25 cellular contexts compared by ENCODE assay signal in genomic region chr6:75438186-75438880, GRCh38. TPM values are rescaled to one million over a fixed set of nuclear protein-coding genes. Genes with fewer than 3 reads are reported as not detected.
DNase-seq lines count a peak whose midpoint lies in the region; ATAC-seq, FAIRE-seq and TF ChIP-seq lines count a peak whose summit lies in the region.
"Had no signal": no experiment of that assay in that cellular context is flagged by ENCODE, and none has a peak within 500 bp of the region (broad histone marks: within the 10 kb centered on the region; RNA-seq: fewer than 3 reads in every experiment).

No MANE protein-coding gene starts in this region.

- H3K36me3 Mint-ChIP-seq in effector memory CD8-positive, alpha-beta T cell (ENCODE audit: insufficient read depth), result no peaks in the 10 kb centered on the region
- H3K36me3 Mint-ChIP-seq: naive thymus-derived CD8-positive, alpha-beta T cell had no signal

- H2AFZ ChIP-seq in mesenchymal stem cell (ENCODE audit: low read depth, low read length), result no peak overlapping the region

- DNase-seq in NCI-H82 (lab: John Stamatoyannopoulos, UW) (peak; percentile 59), colonic mucosa (no peak), mesenchymal stem cell (no peak), H54 (ENCODE audit: insufficient read length, low spot score) (no peak), NCI-H69 (lab: John Stamatoyannopoulos, UW) (no peak)
- DNase-seq in effector memory CD8-positive, alpha-beta T cell, result no peak
- no peak for DNase-seq in stimulated activated CD4-positive, alpha-beta T cell treated with anti-CD3 and anti-CD28 coated beads, Interleukin-4, amount 100 ng/mL, for 4 hours
- DNase-seq: activated CD4-positive, alpha-beta T cell treated with anti-CD3 and anti-CD28 coated beads, Interleukin-2, amount 10 ng/mL, durations not matched to agents 7 days and 5 days; activated CD8-positive, alpha-beta memory T cell treated with anti-CD3 and anti-CD28 coated beads, Interleukin-2, amount 50 U/mL, for 48 hours; activated effector memory CD4-positive, alpha-beta T cell treated with anti-CD3 and anti-CD28 coated beads, Interleukin-2, amount 50 U/mL, for 16 hours; DMS79; hippocampal formation; MG63; naive thymus-derived CD8-positive, alpha-beta T cell; NCI-H1436 treated with DMSO at 0.1 percent for 48 hours; NCI-H748 treated with DMSO at 0.1 percent for 48 hours; SIG-M5; spleen had no signal

- TF ChIP-seq CTCF in colonic mucosa (IDR thresholded peaks at IDR 0.05), result no peak

- H3K23ac ChIP-seq in mesenchymal stem cell (ENCODE audit: low read length in 2 of 2), result no peak overlapping the region

- no peaks in the 10 kb centered on the region for H3K4me1 Mint-ChIP-seq in effector memory CD8-positive, alpha-beta T cell (ENCODE audit: low read depth in 2 of 2)
- H3K4me1 Mint-ChIP-seq: activated CD4-positive, alpha-beta T cell treated with anti-CD3 and anti-CD28 coated beads, Interleukin-2, amount 10 ng/mL, durations not matched to agents 7 days and 5 days; GM23338; naive thymus-derived CD8-positive, alpha-beta T cell had no signal

- H2BK12ac ChIP-seq in mesenchymal stem cell (ENCODE audit: low read length in 2 of 2), result no peak overlapping the region

- intact Hi-C loops in colonic mucosa (cut with DNase I), result no loop called here

- no peak overlapping the region for H3K4me3 ChIP-seq in colonic mucosa
- no peak overlapping the region for H3K4me3 ChIP-seq in mesenchymal stem cell (ENCODE audit: insufficient read depth in 1 of 2, low read depth in 1 of 2, low read length in 2 of 2)
- no peak overlapping the region for H3K4me3 ChIP-seq in stomach smooth muscle (ENCODE audit: low read length in 2 of 2)
- H3K4me3 ChIP-seq: GM23338, MG63, spleen had no signal

- H3K27me3 ChIP-seq in colonic mucosa (no peaks in the 10 kb centered on the region), mesenchymal stem cell (ENCODE audit: control insufficient read depth in 1 of 2, insufficient read depth in 1 of 2, low read length in 2 of 2) (no peaks in the 10 kb centered on the region), stomach smooth muscle (ENCODE audit: control insufficient read depth in 1 of 2, insufficient read depth in 2 of 2, low read length in 2 of 2) (no peaks in the 10 kb centered on the region)
- H3K27me3 ChIP-seq: MG63, spleen had no signal

- H2BK120ac ChIP-seq in mesenchymal stem cell (ENCODE audit: low read depth, low read length), result no peak overlapping the region

- H3K36me3 ChIP-seq in colonic mucosa (no peaks in the 10 kb centered on the region), mesenchymal stem cell (ENCODE audit: control insufficient read depth in 1 of 2, insufficient read depth in 2 of 2, low read depth in 1 of 2, low read length in 2 of 2) (no peaks in the 10 kb centered on the region), stomach smooth muscle (ENCODE audit: control insufficient read depth in 2 of 2, insufficient read depth in 2 of 2, low read length in 2 of 2) (no peaks in the 10 kb centered on the region)
- H3K36me3 ChIP-seq: MG63, spleen had no signal

- no peak overlapping the region for H3K4ac ChIP-seq in mesenchymal stem cell (ENCODE audit: low read depth in 1 of 2, low read length in 2 of 2)

- no peaks in the 10 kb centered on the region for H3K4me1 ChIP-seq in colonic mucosa
- peaks cover 2% of the 10 kb centered on the region for H3K4me1 ChIP-seq in mesenchymal stem cell (ENCODE audit: control insufficient read depth, insufficient read depth, low read depth, low read length)
- H3K4me1 ChIP-seq in stomach smooth muscle (ENCODE audit: control insufficient read depth, insufficient read depth, low read length), result peaks cover 12% of the 10 kb centered on the region
- H3K4me1 ChIP-seq: spleen had no signal

- H4K91ac ChIP-seq in mesenchymal stem cell (ENCODE audit: low read length), result no peak overlapping the region

- H3K27ac Mint-ChIP-seq in effector memory CD8-positive, alpha-beta T cell, result no peak overlapping the region
- H3K27ac Mint-ChIP-seq: activated CD4-positive, alpha-beta T cell treated with anti-CD3 and anti-CD28 coated beads, Interleukin-2, amount 10 ng/mL, durations not matched to agents 7 days and 5 days; GM23338; naive thymus-derived CD8-positive, alpha-beta T cell had no signal

- no peak overlapping the region for H2AK5ac ChIP-seq in mesenchymal stem cell (ENCODE audit: low read length, severe bottlenecking)

- no peak overlapping the region for H3K4me3 Mint-ChIP-seq in effector memory CD8-positive, alpha-beta T cell
- H3K4me3 Mint-ChIP-seq: activated CD4-positive, alpha-beta T cell treated with anti-CD3 and anti-CD28 coated beads, Interleukin-2, amount 10 ng/mL, durations not matched to agents 7 days and 5 days; GM23338; naive thymus-derived CD8-positive, alpha-beta T cell had no signal

- H4K8ac ChIP-seq in mesenchymal stem cell (ENCODE audit: low read length), result no peak overlapping the region

- H3K9ac ChIP-seq in colonic mucosa (ENCODE audit: low read depth in 2 of 2, low read length in 2 of 2) (no peak overlapping the region), mesenchymal stem cell (ENCODE audit: low read length) (peak overlapping the region; percentile 70), stomach smooth muscle (ENCODE audit: low read length in 2 of 2) (peak overlapping the region in 1 of 2 donors; percentile 31)

- no peaks in the 10 kb centered on the region for H3K9me3 ChIP-seq in colonic mucosa
- no peaks in the 10 kb centered on the region for H3K9me3 ChIP-seq in mesenchymal stem cell (ENCODE audit: control insufficient read depth, low read length)
- no peaks in the 10 kb centered on the region for H3K9me3 ChIP-seq in stomach smooth muscle (ENCODE audit: control insufficient read depth in 2 of 2, low read length in 2 of 2)
- H3K9me3 ChIP-seq: MG63, spleen had no signal

- ATAC-seq in effector memory CD8-positive, alpha-beta T cell (replicated peaks), result no peak
- ATAC-seq: esophagus mucosa; GM23338; naive thymus-derived CD8-positive, alpha-beta T cell had no signal

- peak overlapping the region; percentile 7 for H3K27ac ChIP-seq in colonic mucosa
- peak overlapping the region; percentile 66 for H3K27ac ChIP-seq in mesenchymal stem cell (ENCODE audit: low read length, poor library complexity, severe bottlenecking)
- H3K27ac ChIP-seq in stomach smooth muscle (ENCODE audit: low read length), result peak overlapping the region; percentile 50
- H3K27ac ChIP-seq: spleen had no signal

- H3K18ac ChIP-seq in mesenchymal stem cell (ENCODE audit: low read depth in 1 of 2, low read length in 2 of 2), result no peak overlapping the region

- H2BK5ac ChIP-seq in mesenchymal stem cell (ENCODE audit: low read depth, low read length, poor library complexity, severe bottlenecking), result no peak overlapping the region

- no peaks in the 10 kb centered on the region for H3K9me3 Mint-ChIP-seq in effector memory CD8-positive, alpha-beta T cell
- H3K9me3 Mint-ChIP-seq: activated CD4-positive, alpha-beta T cell treated with anti-CD3 and anti-CD28 coated beads, Interleukin-2, amount 10 ng/mL, durations not matched to agents 7 days and 5 days had no signal

- H3K27me3 Mint-ChIP-seq in effector memory CD8-positive, alpha-beta T cell, result peaks cover 14 to 19% of the 10 kb centered on the region in 2 donors

- H3K79me1 ChIP-seq in mesenchymal stem cell (replicated peaks; ENCODE audit: low read length, poor library complexity, severe bottlenecking), result peaks cover 3% of the 10 kb centered on the region

- no peak overlapping the region for H3K14ac ChIP-seq in mesenchymal stem cell (ENCODE audit: low read length in 2 of 2)

- H2BK15ac ChIP-seq in mesenchymal stem cell (ENCODE audit: low read depth, poor library complexity, severe bottlenecking), result no peak overlapping the region

- no peak overlapping the region for H3K4me2 ChIP-seq in mesenchymal stem cell (ENCODE audit: low read length, poor library complexity, severe bottlenecking)
- H3K4me2 ChIP-seq: GM23338 had no signal

- TF ChIP-seq POLR2A in H54 (IDR thresholded peaks at IDR 0.05; ENCODE audit: low read depth, low read length), result no peak

- 100% methylated on average over 1 of the region's 1 CpG for WGBS in mesenchymal stem cell

- no peak for FAIRE-seq in H54 (lab: Jason Lieb, UNC)
- FAIRE-seq: GM12892, GM19239 had no signal

RNA-seq across cellular contexts. Expression of gene FILIP1, which starts 55.3 kb away (rescaled TPM):
- 1 to 10 TPM in 1 of 2 donors, under 1 TPM in 1; 0.57 to 6.5 TPM for total RNA-seq in colonic mucosa
- polyA plus RNA-seq in mesenchymal stem cell (2013, experiment 1 of 2), result 5.4 TPM
- 5.3 TPM for polyA plus RNA-seq in mesenchymal stem cell (2013, experiment 2 of 2)
- total RNA-seq: naive thymus-derived CD8-positive, alpha-beta T cell; T-helper 1 cell treated with Interleukin-12 subunit alpha and Interleukin-12 subunit beta and Interleukin-4 antibody, amounts not matched to agents 30 ng/mL and 1 ng/mL, for 36 hours had no signal
- polyA plus RNA-seq: mammary epithelial cell had no signal

Comparison
In these comparisons a context has a peak if more than half of its experiments do, and no peak if none do; other contexts are left out.
1. H3K27ac ChIP-seq: peak in every context shown above with its lines; median percentile 66 in mesenchymal stem cell; 50 in stomach smooth muscle; 7 in colonic mucosa.